22 cellular contexts compared by ENCODE assay signal in genomic region chr9:132003904-132004303, GRCh38.
DNase-seq lines count a peak whose midpoint lies in the region; ATAC-seq and TF ChIP-seq lines count a peak whose summit lies in the region.
"Had no signal": no experiment of that assay in that cellular context is flagged by ENCODE, and none has a peak within 500 bp of the region (broad histone marks: within the 10 kb centered on the region; RNA-seq: fewer than 3 reads in every experiment).

No MANE protein-coding gene starts in this region.

- peaks cover 39 to 54% (median 49%) of the 10 kb centered on the region in 10 experiments for H3K4me1 ChIP-seq in BLaER1 treated with 17β-estradiol and CSF1 and Interleukin-3, amounts not matched to agents 10 nM and 100 nM
- H3K4me1 ChIP-seq: body of pancreas had no signal

- no peak overlapping the region for H3K4me3 Mint-ChIP-seq in T-helper 17 cell
- peak overlapping the region in 1 of 8 donors; percentile 1 for H3K4me3 Mint-ChIP-seq in naive B cell
- H3K4me3 Mint-ChIP-seq: activated B cell treated with CpG ODN at 0.5 μM for 24 hours; activated T-helper 17 cell treated with anti-CD3 and anti-CD28 coated beads, Interleukin-2, amount 50 U/mL, for 72 hours; CD4-positive, CD25-positive, alpha-beta regulatory T cell; H9 had no signal

- POLR2A ChIA-PET in HEK293T (lab: Yijun Ruan, JAX), result no interaction called here

- peaks cover 17 to 70% (median 38%) of the 10 kb centered on the region in 11 experiments; a peak in 21 of 22 replicates for H4K20me1 ChIP-seq in BLaER1 treated with 17β-estradiol and CSF1 and Interleukin-3, amounts not matched to agents 10 nM and 100 nM

- peaks cover 0 to 8% (median 0%) of the 10 kb centered on the region in 11 experiments; a peak in 6 of 22 replicates for H3K9me3 ChIP-seq in BLaER1 treated with 17β-estradiol and CSF1 and Interleukin-3, amounts not matched to agents 10 nM and 100 nM (replicated peaks in 1 of 11)
- no peaks in the 10 kb centered on the region for H3K9me3 ChIP-seq in T-helper 17 cell (ENCODE audit: control insufficient read depth, low read length, poor library complexity, severe bottlenecking)
- H3K9me3 ChIP-seq: body of pancreas, suprapubic skin had no signal

- ATAC-seq in T-helper 17 cell, result no peak
- peak; percentile 38 to 69 for ATAC-seq in naive B cell (ENCODE audit: low read depth in 2 of 2)
- ATAC-seq: activated T-helper 17 cell treated with anti-CD3 and anti-CD28 coated beads, Interleukin-2, amount 50 U/mL, for 72 hours; body of pancreas; HepG2 had no signal

- no peak overlapping the region for H3K4me3 ChIP-seq in BLaER1 treated with 17β-estradiol and CSF1 and Interleukin-3, amounts not matched to agents 10 nM and 100 nM
- H3K4me3 ChIP-seq: body of pancreas, suprapubic skin had no signal

- H3K27ac Mint-ChIP-seq in T-helper 17 cell (peak overlapping the region; percentile 67), naive B cell (peak overlapping the region in 5 of 6 donors; percentile 2 to 91 (median 67))
- H3K27ac Mint-ChIP-seq: activated T-helper 17 cell treated with anti-CD3 and anti-CD28 coated beads, Interleukin-2, amount 50 U/mL, for 72 hours had no signal

- CTCF ChIA-PET in HEK293T (lab: Yijun Ruan, JAX), result no interaction called here

- peaks cover 0 to 2% (median 0%) of the 10 kb centered on the region in 7 donors for H3K9me3 Mint-ChIP-seq in naive B cell
- H3K9me3 Mint-ChIP-seq: activated B cell treated with CpG ODN at 0.5 μM for 24 hours; activated T-helper 17 cell treated with anti-CD3 and anti-CD28 coated beads, Interleukin-2, amount 50 U/mL, for 72 hours; CD4-positive, CD25-positive, alpha-beta regulatory T cell; H9 had no signal

- peaks cover 4 to 23% (median 11%) of the 10 kb centered on the region in 11 experiments; a peak in 13 of 22 replicates for H3K36me3 ChIP-seq in BLaER1 treated with 17β-estradiol and CSF1 and Interleukin-3, amounts not matched to agents 10 nM and 100 nM
- H3K36me3 ChIP-seq: suprapubic skin had no signal

- no peaks in the 10 kb centered on the region for H3K27me3 Mint-ChIP-seq in T-helper 17 cell
- no peaks in the 10 kb centered on the region for H3K27me3 Mint-ChIP-seq in naive B cell
- H3K27me3 Mint-ChIP-seq: activated B cell treated with CpG ODN at 0.5 μM for 24 hours; activated T-helper 17 cell treated with anti-CD3 and anti-CD28 coated beads, Interleukin-2, amount 50 U/mL, for 72 hours; CD4-positive, CD25-positive, alpha-beta regulatory T cell had no signal

- DNase-seq in GM19238 (ENCODE audit: insufficient read length, low spot score) (peak; percentile 14), T-helper 17 cell (no peak), naive B cell (peak; percentile 2), DMS153 treated with DMSO at 0.1 percent for 48 hours (lab: John Stamatoyannopoulos, UW; ENCODE audit: unreplicated experiment) (no peak), HEK293T (ENCODE audit: extremely low spot score) (no peak), AG08395 (ENCODE audit: low spot score) (no peak)
- DNase-seq: activated B cell treated with CpG ODN at 0.5 μM for 24 hours; activated CD4-positive, alpha-beta T cell treated with anti-CD3 and anti-CD28 coated beads, Interleukin-2, amount 50 U/mL, for 48 hours; activated CD8-positive, alpha-beta memory T cell treated with anti-CD3 and anti-CD28 coated beads, Interleukin-2, amount 50 U/mL, for 4 hours; body of pancreas; CD4-positive, CD25-positive, alpha-beta regulatory T cell; H9; mesendoderm; NCI-H2081 treated with DMSO at 0.1 percent for 48 hours; NCI-H774; OCI-M1; small intestine; stimulated activated CD4-positive, alpha-beta T cell treated with anti-CD3 and anti-CD28 coated beads, Interleukin-2, amount 100 ng/mL, for 24 hours had no signal

- H3K4me1 Mint-ChIP-seq in T-helper 17 cell (peaks cover 40% of the 10 kb centered on the region), naive B cell (peaks cover 20 to 24% (median 23%) of the 10 kb centered on the region in 3 donors)

- no peaks in the 10 kb centered on the region for H3K27me3 ChIP-seq in BLaER1 treated with 17β-estradiol and CSF1 and Interleukin-3, amounts not matched to agents 10 nM and 100 nM
- H3K27me3 ChIP-seq: body of pancreas, suprapubic skin had no signal

- H3K4me2 ChIP-seq in BLaER1 treated with 17β-estradiol and CSF1 and Interleukin-3, amounts not matched to agents 10 nM and 100 nM, result peak overlapping the region; percentile 49 to 78 (median 68)

- H3K27ac ChIP-seq in BLaER1 treated with 17β-estradiol and CSF1 and Interleukin-3, amounts not matched to agents 10 nM and 100 nM, result peak overlapping the region in 3 of 11 experiments; percentile 2 to 45 (median 30); a peak in 3 of 22 replicates
- H3K27ac ChIP-seq: body of pancreas, suprapubic skin had no signal

- peak overlapping the region in 3 of 11 experiments; percentile 0 to 19 (median 4); a peak in 1 of 22 replicates for H3K9ac ChIP-seq in BLaER1 treated with 17β-estradiol and CSF1 and Interleukin-3, amounts not matched to agents 10 nM and 100 nM

- peaks cover 5% of the 10 kb centered on the region for H3K36me3 Mint-ChIP-seq in T-helper 17 cell (ENCODE audit: low read depth)
- peaks cover 5 to 8% of the 10 kb centered on the region in 2 donors for H3K36me3 Mint-ChIP-seq in naive B cell

TF ChIP-seq in HEK293T, 16 proteins besides CTCF, POLR2A, EP300 and RAD21:
- TF ChIP-seq BHLHE40 (IDR thresholded peaks at IDR 0.05; ENCODE audit: borderline replicate concordance), result no peak
- TF ChIP-seq FOXM1 (IDR thresholded peaks at IDR 0.05; ENCODE audit: borderline replicate concordance), result no peak
- TF ChIP-seq SP1 (IDR thresholded peaks at IDR 0.05), result no peak
TF ChIP-seq in HEK293T: peak in this region for 0.

Comparison
In these comparisons a context has a peak if more than half of its experiments do, and no peak if none do; other contexts are left out.
1. DNase-seq: peak in GM19238 (single experiment) and naive B cell (single experiment); none in T-helper 17 cell (0 of 3), DMS153 treated with DMSO at 0.1 percent for 48 hours (single experiment), HEK293T (single experiment) and AG08395 (single experiment).